ENCODE assay signal across 8 cellular contexts in the genomic region with DNA sequence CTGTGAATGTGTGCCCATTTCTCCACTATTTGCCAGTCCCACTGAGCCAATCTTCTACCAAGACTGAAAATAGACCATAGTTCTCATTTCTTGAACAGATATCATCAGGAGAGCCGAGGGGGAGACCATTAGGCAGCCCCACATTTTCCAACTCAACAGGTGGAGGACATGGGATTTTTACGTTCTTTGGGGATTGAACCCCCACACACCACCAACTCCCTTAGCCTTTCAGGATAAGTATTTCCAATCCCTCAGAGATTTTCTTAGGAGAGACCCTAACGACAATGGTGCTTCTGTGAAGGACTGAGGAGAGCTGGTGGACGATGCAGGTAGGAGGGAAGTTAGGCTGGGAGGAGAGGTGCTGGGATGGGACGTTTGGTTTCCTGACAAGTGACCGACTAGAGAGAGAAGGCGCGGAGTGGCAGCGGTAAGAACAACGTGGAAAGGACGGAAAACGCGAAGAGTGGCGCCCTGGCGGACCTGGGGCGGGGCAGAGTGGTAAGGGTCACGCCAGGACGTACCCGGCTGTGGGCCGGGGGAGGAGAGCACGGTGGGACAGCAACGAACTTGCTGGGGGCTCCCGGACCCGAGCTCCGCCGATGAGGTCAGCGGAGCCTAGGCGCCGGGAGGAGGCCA. TPM values are rescaled to one million over a fixed set of nuclear protein-coding genes. Genes with fewer than 3 reads are reported as not detected.
DNase-seq lines count a peak whose midpoint lies in the region; ATAC-seq, FAIRE-seq and TF ChIP-seq lines count a peak whose summit lies in the region.

No MANE protein-coding gene starts in this region.

- H3K4me1 Mint-ChIP-seq in T-cell: peaks cover 13 to 19% (median 14%) of the 10 kb centered on the region in 3 donors
- peaks cover 9% of the 10 kb centered on the region for H3K4me1 Mint-ChIP-seq in glutamatergic neuron (ENCODE audit: low read depth, unreplicated experiment)

- ATAC-seq in T-cell (replicated peaks in 1 of 4) (no peak), psoas muscle (peak in 2 of 4 donors; percentile 31 to 49), GM21825 (IDR thresholded peaks at IDR 0.05; ENCODE audit: unreplicated experiment) (no peak)

- H3K4me3 Mint-ChIP-seq in T-cell (peak overlapping the region; percentile 73 to 86 (median 77)), glutamatergic neuron (ENCODE audit: unreplicated experiment) (peak overlapping the region; percentile 92)

- no peaks in the 10 kb centered on the region for H3K36me3 Mint-ChIP-seq in T-cell
- H3K36me3 Mint-ChIP-seq in glutamatergic neuron (ENCODE audit: unreplicated experiment): peaks cover 5% of the 10 kb centered on the region

- CTCF ChIA-PET in T-cell (lab: Charles Lee): interaction anchor here in 1 of 2 donors (1.4 kb wide), 1 partner anchor 19 kb away, joined by 3 read pairs; no protein-coding TSS in a partner anchor

- H3K27ac Mint-ChIP-seq in T-cell (peak overlapping the region in 1 of 2 donors; percentile 9), glutamatergic neuron (ENCODE audit: unreplicated experiment) (no peak overlapping the region)

- H3K27me3 Mint-ChIP-seq in T-cell (peaks cover 35 to 42% of the 10 kb centered on the region in 2 donors), glutamatergic neuron (ENCODE audit: unreplicated experiment) (peaks cover 24% of the 10 kb centered on the region)

- DNase-seq in GM12892 (ENCODE audit: insufficient read length) (no peak), T-cell (no peak), glutamatergic neuron (no peak), psoas muscle (no peak), NCI-H1694 treated with DMSO at 0.1 percent for 48 hours (lab: John Stamatoyannopoulos, UW) (no peak), NCI-H1092 treated with DMSO at 0.1 percent for 48 hours (lab: John Stamatoyannopoulos, UW) (no peak), COLO829 (ENCODE audit: low spot score) (no peak)

- intact Hi-C loops in psoas muscle (cut with DNase I): loop anchor here (5.0 to 10.0 kb wide), 4 partner anchors 239 to 1211 kb away; no protein-coding TSS in a partner anchor

- 6 to 13% (median 6%) methylated on average over 29 of the region's 29 CpGs for WGBS in psoas muscle, 3 donors

- POLR2A ChIA-PET in T-cell (lab: Charles Lee): no interaction called here

- peak overlapping the region; percentile 74 for H3K4me3 ChIP-seq in psoas muscle

- H3K27me3 ChIP-seq in psoas muscle (ENCODE audit: insufficient read depth in 3 of 3, low read length in 2 of 3): no peaks in the 10 kb centered on the region

- no peaks in the 10 kb centered on the region for H3K9me3 Mint-ChIP-seq in T-cell
- H3K9me3 Mint-ChIP-seq in glutamatergic neuron (ENCODE audit: unreplicated experiment): peaks cover 13% of the 10 kb centered on the region

- H3K4me1 ChIP-seq in psoas muscle: peaks cover 13% of the 10 kb centered on the region

- no peak for TF ChIP-seq POLR2A in GM12892 (IDR thresholded peaks at IDR 0.05; ENCODE audit: low read depth, low read length)

- no peaks in the 10 kb centered on the region for H3K36me3 ChIP-seq in psoas muscle (ENCODE audit: insufficient read depth in 1 of 2, low read depth in 1 of 2)

- H3K9me3 ChIP-seq in psoas muscle: no peaks in the 10 kb centered on the region

- TF ChIP-seq CTCF in glutamatergic neuron (IDR thresholded peaks at IDR 0.05; ENCODE audit: partially characterized antibody, unreplicated experiment) (no peak), psoas muscle (IDR thresholded peaks at IDR 0.05) (no peak)

- peak; percentile 40 for FAIRE-seq in GM12892 (lab: Jason Lieb, UNC)

- H3K27ac ChIP-seq in psoas muscle: peak overlapping the region; percentile 78

RNA-seq across cellular contexts. Expression of a gene that starts 0.7 kb away (rescaled TPM):
- polyA plus RNA-seq in GM12892 (2012; ENCODE audit: missing spikeins): not detected
- not detected for total RNA-seq in T-cell
- not detected for total RNA-seq in glutamatergic neuron (ENCODE audit: unreplicated experiment)
- 1 to 10 TPM in 2 of 4 donors, under 1 TPM in 2; 0.49 to 2.9 (median 1.7) TPM for total RNA-seq in psoas muscle
- polyA plus RNA-seq in psoas muscle: under 1 TPM; 0.33 to 0.67 (median 0.46) TPM
